Comparison of ENCODE assay signal across 9 cellular contexts in genomic region chr1:12177999-12178441, GRCh38. TPM values are rescaled to one million over a fixed set of nuclear protein-coding genes. Genes with fewer than 3 reads are reported as not detected.
DNase-seq lines count a peak whose midpoint lies in the region; ATAC-seq and TF ChIP-seq lines count a peak whose summit lies in the region.
"Had no signal": no experiment of that assay in that cellular context is flagged by ENCODE, and none has a peak within 500 bp of the region (broad histone marks: within the 10 kb centered on the region; RNA-seq: fewer than 3 reads in every experiment).

No MANE protein-coding gene starts in this region.

- H3K4me3 Mint-ChIP-seq in activated CD4-positive, alpha-beta T cell treated with anti-CD3 and anti-CD28 coated beads for 36 hours = peak overlapping the region; percentile 63
- peak overlapping the region in 6 of 8 donors; percentile 35 to 77 (median 51) for H3K4me3 Mint-ChIP-seq in naive B cell
- H3K4me3 Mint-ChIP-seq: brain had no signal

- CTCF ChIA-PET in activated CD4-positive, alpha-beta T cell treated with anti-CD3 and anti-CD28 coated beads for 36 hours (lab: Charles Lee) = interaction anchor here (0.6 to 5.1 kb wide), 12 partner anchors 9 to 198 kb away, joined by 3 to 48 read pairs (median 4); partner anchors contain the start of genes MFN2 and TNFRSF1B

- DNase-seq in NCI-H748 (lab: John Stamatoyannopoulos, UW; ENCODE audit: unreplicated experiment) = peak; percentile 35
- DNase-seq in NCI-H748 treated with DMSO at 0.1 percent for 48 hours (lab: John Stamatoyannopoulos, UW) = no peak
- DNase-seq in activated CD4-positive, alpha-beta T cell treated with anti-CD3 and anti-CD28 coated beads for 36 hours = peak; percentile 97
- DNase-seq in central memory CD4-positive, alpha-beta T cell = peak; percentile 94
- DNase-seq in naive B cell = no peak
- DNase-seq in stimulated activated naive CD4-positive, alpha-beta T cell treated with Interleukin-2 at 50 U/mL for 16 hours (lab: John Stamatoyannopoulos, UW) = peak; percentile 93
- no peak for DNase-seq in erythroblast (lab: John Stamatoyannopoulos, UW)

- H3K27ac Mint-ChIP-seq in activated CD4-positive, alpha-beta T cell treated with anti-CD3 and anti-CD28 coated beads for 36 hours = peak overlapping the region; percentile 96
- peak overlapping the region in 4 of 6 donors; percentile 39 to 82 (median 62) for H3K27ac Mint-ChIP-seq in naive B cell

- intact Hi-C loops in activated CD4-positive, alpha-beta T cell treated with anti-CD3 and anti-CD28 coated beads for 36 hours (cut with DNase I, micrococcal nuclease) = loop anchor here (1.0 to 10.0 kb wide), 13 partner anchors 16 to 903 kb away; partner anchors contain the start of genes DHRS3 (in 1 of the 2), UBIAD1 (in 1 of the 2) and VPS13D (in 1 of the 2)

- peak; percentile 78 for ATAC-seq in activated CD4-positive, alpha-beta T cell treated with anti-CD3 and anti-CD28 coated beads for 36 hours
- ATAC-seq in naive B cell (ENCODE audit: low read depth in 2 of 2) (no peak), HG02623 (IDR thresholded peaks at IDR 0.05; ENCODE audit: unreplicated experiment) (no peak)

- H3K9me3 Mint-ChIP-seq in activated CD4-positive, alpha-beta T cell treated with anti-CD3 and anti-CD28 coated beads for 36 hours (ENCODE audit: low read depth) = no peaks in the 10 kb centered on the region
- H3K9me3 Mint-ChIP-seq in naive B cell = no peaks in the 10 kb centered on the region

- POLR2A ChIA-PET in activated CD4-positive, alpha-beta T cell treated with anti-CD3 and anti-CD28 coated beads for 36 hours (lab: Charles Lee) = interaction anchor here (1.2 to 3.0 kb wide), 10 partner anchors 10 to 269 kb away, joined by 3 to 36 read pairs (median 6); partner anchors contain the start of gene MIIP

- H3K36me3 Mint-ChIP-seq in activated CD4-positive, alpha-beta T cell treated with anti-CD3 and anti-CD28 coated beads for 36 hours (ENCODE audit: low read depth) = peaks cover 39% of the 10 kb centered on the region
- H3K36me3 Mint-ChIP-seq in naive B cell = no peaks in the 10 kb centered on the region
- H3K36me3 Mint-ChIP-seq: brain had no signal

- H3K4me1 Mint-ChIP-seq in activated CD4-positive, alpha-beta T cell treated with anti-CD3 and anti-CD28 coated beads for 36 hours = peaks cover 86% of the 10 kb centered on the region
- peaks cover 63 to 84% (median 82%) of the 10 kb centered on the region in 3 donors for H3K4me1 Mint-ChIP-seq in naive B cell

- H3K27me3 Mint-ChIP-seq in activated CD4-positive, alpha-beta T cell treated with anti-CD3 and anti-CD28 coated beads for 36 hours = no peaks in the 10 kb centered on the region
- H3K27me3 Mint-ChIP-seq in naive B cell = peaks cover 0 to 10% (median 0%) of the 10 kb centered on the region in 3 donors

- TF ChIP-seq POLR2A in erythroblast (IDR thresholded peaks at IDR 0.05; ENCODE audit: low read length) = no peak

RNA-seq across cellular contexts. Expression of gene TNFRSF1B, which starts 11.2 kb away (rescaled TPM):
- 100 to 1,000 TPM; 107 to 116 TPM for total RNA-seq in activated CD4-positive, alpha-beta T cell treated with anti-CD3 and anti-CD28 coated beads for 36 hours
- polyA plus RNA-seq in naive B cell (ENCODE audit: low read depth in 6 of 6) = 10 to 100 TPM; 29.0 to 54.0 (median 42.7) TPM

RNA-seq across cellular contexts. Expression of gene VPS13D, which starts 51.8 kb away (rescaled TPM):
- total RNA-seq in activated CD4-positive, alpha-beta T cell treated with anti-CD3 and anti-CD28 coated beads for 36 hours = 10 to 100 TPM; 20.6 to 22.9 TPM
- polyA plus RNA-seq in naive B cell (ENCODE audit: low read depth in 6 of 6) = 10 to 100 TPM in 4 of 6 donors, 1 to 10 TPM in 2; 7.6 to 14.6 (median 11.8) TPM

Comparison
In these comparisons a context has a peak if more than half of its experiments do, and no peak if none do; other contexts are left out.
1. DNase-seq: peak in NCI-H748 (single experiment), activated CD4-positive, alpha-beta T cell treated with anti-CD3 and anti-CD28 coated beads for 36 hours (single experiment), central memory CD4-positive, alpha-beta T cell (single experiment) and stimulated activated naive CD4-positive, alpha-beta T cell treated with Interleukin-2 at 50 U/mL for 16 hours (single experiment); none in NCI-H748 treated with DMSO at 0.1 percent for 48 hours (single experiment), naive B cell (single experiment) and erythroblast (0 of 2).